ENCODE assay signal across 2 cellular contexts in genomic region chr1:145759713-145760112, GRCh38.
TF ChIP-seq lines count a peak whose summit lies in the region.

No MANE protein-coding gene starts in this region.

TF ChIP-seq in IMR-90, 13 proteins besides CTCF, POLR2A, EP300 and RAD21:
- TF ChIP-seq MAFK (IDR thresholded peaks at IDR 0.05; ENCODE audit: low read depth, low read length) (peak; percentile 96), CHD1 (IDR thresholded peaks at IDR 0.05; ENCODE audit: low read depth, low read length) (no peak)

TF ChIP-seq in H1, 55 proteins besides CTCF, POLR2A, EP300 and RAD21:
- TF ChIP-seq SAP30 (IDR thresholded peaks at IDR 0.05; ENCODE audit: insufficient read depth, insufficient replicate concordance, low read length), result no peak
- TF ChIP-seq MAFK (IDR thresholded peaks at IDR 0.05; ENCODE audit: low read depth, low read length), result peak; percentile 43; the same call in 1 of the 2 replicates
- TF ChIP-seq ZNF274 (IDR thresholded peaks at IDR 0.05; ENCODE audit: borderline replicate concordance, extremely low read depth, low read length), result no peak
- no peak for TF ChIP-seq FOSL1 (IDR thresholded peaks at IDR 0.05; ENCODE audit: insufficient read depth, low read depth, low read length)
- TF ChIP-seq HDAC2 (IDR thresholded peaks at IDR 0.05; ENCODE audit: borderline replicate concordance in 1 of 2, low read depth in 2 of 2, low read length in 2 of 2), result no peak
- TF ChIP-seq RNF2 (IDR thresholded peaks at IDR 0.05; ENCODE audit: borderline replicate concordance, low read depth, low read length, missing control alignments, poor library complexity, severe bottlenecking), result no peak
